ENCODE assay signal across 25 cellular contexts in the genomic region with DNA sequence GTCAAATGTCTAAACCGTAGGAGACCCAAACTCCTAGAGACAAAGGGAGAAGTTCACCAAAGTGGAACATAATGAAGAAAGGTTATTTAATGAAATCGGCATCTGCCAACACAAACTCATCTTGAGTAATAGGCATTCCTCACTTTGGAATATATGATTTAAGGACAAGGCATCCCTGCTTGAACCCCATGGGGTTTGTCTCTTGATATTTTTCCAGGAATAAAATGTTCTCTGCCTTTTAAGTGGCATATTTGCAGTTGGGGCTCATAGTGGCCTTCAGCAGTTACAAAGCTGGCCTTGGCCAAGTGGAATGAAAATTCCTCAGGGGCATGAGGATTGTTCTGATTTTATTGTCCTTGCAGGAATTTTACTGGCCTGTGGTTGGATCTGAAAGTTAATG. TPM values are rescaled to one million over a fixed set of nuclear protein-coding genes. Genes with fewer than 3 reads are reported as not detected.
DNase-seq lines count a peak whose midpoint lies in the region; ATAC-seq and TF ChIP-seq lines count a peak whose summit lies in the region.
"Had no signal": no experiment of that assay in that cellular context is flagged by ENCODE, and none has a peak within 500 bp of the region (broad histone marks: within the 10 kb centered on the region; RNA-seq: fewer than 3 reads in every experiment).

No MANE protein-coding gene starts in this region.

- intact Hi-C loops in activated T-helper 2 cell treated with anti-CD3 and anti-CD28 coated beads, Interferon-gamma antibody, Interleukin-2, Interleukin-4, amounts not matched to agents 10 μg/mL and 5 μg/mL and 100 μg/mL, durations not matched to agents 14 hours and 24 hours and 36 hours (cut with micrococcal nuclease): no loop called here

- no peak for TF ChIP-seq CTCF in fibroblast of mammary gland (conservative IDR thresholded peaks at IDR 0.05; ENCODE audit: control insufficient read depth, insufficient read depth, low read depth, low read length)

- peaks cover 1% of the 10 kb centered on the region for H3K4me1 Mint-ChIP-seq in activated T-helper 2 cell treated with anti-CD3 and anti-CD28 coated beads, Interferon-gamma antibody, Interleukin-2, Interleukin-4, amounts not matched to agents 10 μg/mL and 5 μg/mL and 100 μg/mL, durations not matched to agents 14 hours and 24 hours and 36 hours (ENCODE audit: low read depth)
- H3K4me1 Mint-ChIP-seq in stimulated activated naive B cell treated with anti-CD40 and anti-IgM and Interleukin-4, amounts not matched to agents 10 μg/mL and 1 μg/mL and 100 μg/mL, for 72 hours: peaks cover 0 to under 1% of the 10 kb centered on the region in 2 donors

- H3K27ac Mint-ChIP-seq in activated naive CD4-positive, alpha-beta T cell treated with anti-CD3 and anti-CD28 coated beads, Interleukin-2, amount 50 U/mL, for 72 hours: peak overlapping the region; percentile 72 to 90
- peak overlapping the region; percentile 71 for H3K27ac Mint-ChIP-seq in activated T-helper 2 cell treated with anti-CD3 and anti-CD28 coated beads, Interferon-gamma antibody, Interleukin-2, Interleukin-4, amounts not matched to agents 10 μg/mL and 5 μg/mL and 100 μg/mL, durations not matched to agents 14 hours and 24 hours and 36 hours
- peak overlapping the region; percentile 71 for H3K27ac Mint-ChIP-seq in stimulated activated naive B cell treated with anti-CD40 and anti-IgM and Interleukin-4, amounts not matched to agents 10 μg/mL and 1 μg/mL and 100 μg/mL, for 72 hours
- H3K27ac Mint-ChIP-seq: activated CD4-positive, alpha-beta T cell treated with anti-CD3 and anti-CD28 coated beads, Interleukin-2, amount 10 ng/mL, durations not matched to agents 7 days and 5 days; T-helper 1 cell treated with Interleukin-12 subunit alpha and Interleukin-12 subunit beta and Interleukin-4 antibody, amounts not matched to agents 30 μg/mL and 1 μg/mL, for 36 hours had no signal

- peaks cover 10 to 25% of the 10 kb centered on the region in 2 donors for H3K36me3 Mint-ChIP-seq in activated naive CD4-positive, alpha-beta T cell treated with anti-CD3 and anti-CD28 coated beads, Interleukin-2, amount 50 U/mL, for 72 hours
- H3K36me3 Mint-ChIP-seq in activated T-helper 2 cell treated with anti-CD3 and anti-CD28 coated beads, Interferon-gamma antibody, Interleukin-2, Interleukin-4, amounts not matched to agents 10 μg/mL and 5 μg/mL and 100 μg/mL, durations not matched to agents 14 hours and 24 hours and 36 hours (ENCODE audit: low read depth): peaks cover 85% of the 10 kb centered on the region
- H3K36me3 Mint-ChIP-seq in stimulated activated naive B cell treated with anti-CD40 and anti-IgM and Interleukin-4, amounts not matched to agents 10 μg/mL and 1 μg/mL and 100 μg/mL, for 72 hours: peaks cover 41 to 49% of the 10 kb centered on the region in 2 donors

- no peaks in the 10 kb centered on the region for H3K27me3 Mint-ChIP-seq in activated T-helper 2 cell treated with anti-CD3 and anti-CD28 coated beads, Interferon-gamma antibody, Interleukin-2, Interleukin-4, amounts not matched to agents 10 μg/mL and 5 μg/mL and 100 μg/mL, durations not matched to agents 14 hours and 24 hours and 36 hours (ENCODE audit: low read depth)
- H3K27me3 Mint-ChIP-seq in stimulated activated naive B cell treated with anti-CD40 and anti-IgM and Interleukin-4, amounts not matched to agents 10 μg/mL and 1 μg/mL and 100 μg/mL, for 72 hours: no peaks in the 10 kb centered on the region
- H3K27me3 Mint-ChIP-seq: activated CD4-positive, alpha-beta T cell treated with anti-CD3 and anti-CD28 coated beads, Interleukin-2, amount 10 ng/mL, durations not matched to agents 7 days and 5 days had no signal

- no peak for DNase-seq in activated naive CD4-positive, alpha-beta T cell treated with anti-CD3 and anti-CD28 coated beads, Interleukin-2, amount 50 U/mL, for 72 hours (ENCODE audit: low spot score in 2 of 2)
- DNase-seq in activated naive CD4-positive, alpha-beta T cell (lab: John Stamatoyannopoulos, UW): no peak
- no peak for DNase-seq in activated T-helper 2 cell treated with anti-CD3 and anti-CD28 coated beads, Interferon-gamma antibody, Interleukin-2, Interleukin-4, amounts not matched to agents 10 μg/mL and 5 μg/mL and 100 μg/mL, durations not matched to agents 14 hours and 24 hours and 36 hours (ENCODE audit: low spot score)
- peak; percentile 44 for DNase-seq in fibroblast of mammary gland (ENCODE audit: low read depth)
- no peak for DNase-seq in stimulated activated naive B cell treated with anti-CD40 and anti-IgM and Interleukin-4, amounts not matched to agents 10 μg/mL and 1 μg/mL and 100 μg/mL, for 72 hours
- no peak for DNase-seq in NCI-H82 treated with DMSO at 0.1 percent for 48 hours (lab: John Stamatoyannopoulos, UW; ENCODE audit: unreplicated experiment)
- DNase-seq in SKM-1 treated with dmso at 0.1 percent for 144 hours (lab: John Stamatoyannopoulos, UW; ENCODE audit: unreplicated experiment): no peak
- no peak for DNase-seq in NCI-H1930 (lab: John Stamatoyannopoulos, UW)
- DNase-seq: activated CD4-positive, alpha-beta T cell treated with anti-CD3 and anti-CD28 coated beads, Interleukin-2, amount 10 ng/mL, durations not matched to agents 7 days and 5 days; activated CD8-positive, alpha-beta memory T cell treated with anti-CD3 and anti-CD28 coated beads, Interleukin-2, amount 50 U/mL, for 4 hours; activated gamma-delta T cell; amniotic stem cell; Calu3; dermis blood vessel endothelial cell; mucosa of descending colon; NCI-H1105; NCI-H2029; NCI-H69; uterus had no signal

- H3K4me3 ChIP-seq in fibroblast of mammary gland (ENCODE audit: control insufficient read depth, low read depth, low read length): no peak overlapping the region
- H3K4me3 ChIP-seq: BLaER1, cardiac muscle cell, mucosa of descending colon, SJSA1, suprapubic skin, uterus had no signal

- H3K4me3 Mint-ChIP-seq in activated T-helper 2 cell treated with anti-CD3 and anti-CD28 coated beads, Interferon-gamma antibody, Interleukin-2, Interleukin-4, amounts not matched to agents 10 μg/mL and 5 μg/mL and 100 μg/mL, durations not matched to agents 14 hours and 24 hours and 36 hours (ENCODE audit: low read depth): no peak overlapping the region
- H3K4me3 Mint-ChIP-seq in stimulated activated naive B cell treated with anti-CD40 and anti-IgM and Interleukin-4, amounts not matched to agents 10 μg/mL and 1 μg/mL and 100 μg/mL, for 72 hours: no peak overlapping the region
- H3K4me3 Mint-ChIP-seq: activated CD4-positive, alpha-beta T cell treated with anti-CD3 and anti-CD28 coated beads, Interleukin-2, amount 10 ng/mL, durations not matched to agents 7 days and 5 days; T-helper 1 cell treated with Interleukin-12 subunit alpha and Interleukin-12 subunit beta and Interleukin-4 antibody, amounts not matched to agents 30 μg/mL and 1 μg/mL, for 36 hours had no signal

- H3K9me3 Mint-ChIP-seq in activated naive CD4-positive, alpha-beta T cell treated with anti-CD3 and anti-CD28 coated beads, Interleukin-2, amount 50 U/mL, for 72 hours: no peaks in the 10 kb centered on the region
- H3K9me3 Mint-ChIP-seq in activated T-helper 2 cell treated with anti-CD3 and anti-CD28 coated beads, Interferon-gamma antibody, Interleukin-2, Interleukin-4, amounts not matched to agents 10 μg/mL and 5 μg/mL and 100 μg/mL, durations not matched to agents 14 hours and 24 hours and 36 hours: no peaks in the 10 kb centered on the region
- H3K9me3 Mint-ChIP-seq in stimulated activated naive B cell treated with anti-CD40 and anti-IgM and Interleukin-4, amounts not matched to agents 10 μg/mL and 1 μg/mL and 100 μg/mL, for 72 hours: no peaks in the 10 kb centered on the region
- H3K9me3 Mint-ChIP-seq: activated CD4-positive, alpha-beta T cell treated with anti-CD3 and anti-CD28 coated beads, Interleukin-2, amount 10 ng/mL, durations not matched to agents 7 days and 5 days; T-helper 1 cell treated with Interleukin-12 subunit alpha and Interleukin-12 subunit beta and Interleukin-4 antibody, amounts not matched to agents 30 μg/mL and 1 μg/mL, for 36 hours had no signal

- no peak for ATAC-seq in activated naive CD4-positive, alpha-beta T cell treated with anti-CD3 and anti-CD28 coated beads, Interleukin-2, amount 50 U/mL, for 72 hours
- no peak for ATAC-seq in stimulated activated naive B cell treated with anti-CD40 and anti-IgM and Interleukin-4, amounts not matched to agents 10 μg/mL and 1 μg/mL and 100 μg/mL, for 72 hours (replicated peaks)
- ATAC-seq: HCT116, mucosa of descending colon had no signal

RNA-seq across cellular contexts. Expression of a gene that starts 7.1 kb away (rescaled TPM):
- total RNA-seq in activated naive CD4-positive, alpha-beta T cell treated with anti-CD3 and anti-CD28 coated beads, Interleukin-2, amount 50 U/mL, for 72 hours: 10 to 100 TPM; 34.7 to 51.5 TPM
- total RNA-seq in activated T-helper 2 cell treated with anti-CD3 and anti-CD28 coated beads, Interferon-gamma antibody, Interleukin-2, Interleukin-4, amounts not matched to agents 10 μg/mL and 5 μg/mL and 100 μg/mL, durations not matched to agents 14 hours and 24 hours and 36 hours: 64.3 and 65.7 TPM in 2 replicates

RNA-seq across cellular contexts. Expression of a gene that starts 40.0 kb away (rescaled TPM):
- 100 to 1,000 TPM; 182 to 196 TPM for total RNA-seq in activated naive CD4-positive, alpha-beta T cell treated with anti-CD3 and anti-CD28 coated beads, Interleukin-2, amount 50 U/mL, for 72 hours
- 177 and 200 TPM in 2 replicates for total RNA-seq in activated T-helper 2 cell treated with anti-CD3 and anti-CD28 coated beads, Interferon-gamma antibody, Interleukin-2, Interleukin-4, amounts not matched to agents 10 μg/mL and 5 μg/mL and 100 μg/mL, durations not matched to agents 14 hours and 24 hours and 36 hours

RNA-seq across cellular contexts. Expression of a gene that starts 45.1 kb away (rescaled TPM):
- 10 to 100 TPM in 1 of 2 donors, 1 to 10 TPM in 1; 9.7 to 37.8 TPM for total RNA-seq in activated naive CD4-positive, alpha-beta T cell treated with anti-CD3 and anti-CD28 coated beads, Interleukin-2, amount 50 U/mL, for 72 hours
- total RNA-seq in activated T-helper 2 cell treated with anti-CD3 and anti-CD28 coated beads, Interferon-gamma antibody, Interleukin-2, Interleukin-4, amounts not matched to agents 10 μg/mL and 5 μg/mL and 100 μg/mL, durations not matched to agents 14 hours and 24 hours and 36 hours: 29.3 and 29.9 TPM in 2 replicates
